Comparison of ENCODE assay signal across 1 cellular context in genomic region chr3:15305366-15305844, GRCh38.
TF ChIP-seq lines count a peak whose summit lies in the region.

No MANE protein-coding gene starts in this region.

TF ChIP-seq in K562, 482 proteins besides CTCF, POLR2A, EP300 and RAD21 (continued from another document and continues in another):
- TF ChIP-seq, protein P1, sequence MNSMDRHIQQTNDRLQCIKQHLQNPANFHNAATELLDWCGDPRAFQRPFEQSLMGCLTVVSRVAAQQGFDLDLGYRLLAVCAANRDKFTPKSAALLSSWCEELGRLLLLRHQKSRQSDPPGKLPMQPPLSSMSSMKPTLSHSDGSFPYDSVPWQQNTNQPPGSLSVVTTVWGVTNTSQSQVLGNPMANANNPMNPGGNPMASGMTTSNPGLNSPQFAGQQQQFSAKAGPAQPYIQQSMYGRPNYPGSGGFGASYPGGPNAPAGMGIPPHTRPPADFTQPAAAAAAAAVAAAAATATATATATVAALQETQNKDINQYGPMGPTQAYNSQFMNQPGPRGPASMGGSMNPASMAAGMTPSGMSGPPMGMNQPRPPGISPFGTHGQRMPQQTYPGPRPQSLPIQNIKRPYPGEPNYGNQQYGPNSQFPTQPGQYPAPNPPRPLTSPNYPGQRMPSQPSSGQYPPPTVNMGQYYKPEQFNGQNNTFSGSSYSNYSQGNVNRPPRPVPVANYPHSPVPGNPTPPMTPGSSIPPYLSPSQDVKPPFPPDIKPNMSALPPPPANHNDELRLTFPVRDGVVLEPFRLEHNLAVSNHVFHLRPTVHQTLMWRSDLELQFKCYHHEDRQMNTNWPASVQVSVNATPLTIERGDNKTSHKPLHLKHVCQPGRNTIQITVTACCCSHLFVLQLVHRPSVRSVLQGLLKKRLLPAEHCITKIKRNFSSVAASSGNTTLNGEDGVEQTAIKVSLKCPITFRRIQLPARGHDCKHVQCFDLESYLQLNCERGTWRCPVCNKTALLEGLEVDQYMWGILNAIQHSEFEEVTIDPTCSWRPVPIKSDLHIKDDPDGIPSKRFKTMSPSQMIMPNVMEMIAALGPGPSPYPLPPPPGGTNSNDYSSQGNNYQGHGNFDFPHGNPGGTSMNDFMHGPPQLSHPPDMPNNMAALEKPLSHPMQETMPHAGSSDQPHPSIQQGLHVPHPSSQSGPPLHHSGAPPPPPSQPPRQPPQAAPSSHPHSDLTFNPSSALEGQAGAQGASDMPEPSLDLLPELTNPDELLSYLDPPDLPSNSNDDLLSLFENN (IDR thresholded peaks at IDR 0.05; ENCODE audit: low read depth in 2 of 2, low read length in 2 of 2): peak in 1 of 2 experiments; percentile 85; a peak in 2 of 4 replicates
- TF ChIP-seq, protein P2, sequence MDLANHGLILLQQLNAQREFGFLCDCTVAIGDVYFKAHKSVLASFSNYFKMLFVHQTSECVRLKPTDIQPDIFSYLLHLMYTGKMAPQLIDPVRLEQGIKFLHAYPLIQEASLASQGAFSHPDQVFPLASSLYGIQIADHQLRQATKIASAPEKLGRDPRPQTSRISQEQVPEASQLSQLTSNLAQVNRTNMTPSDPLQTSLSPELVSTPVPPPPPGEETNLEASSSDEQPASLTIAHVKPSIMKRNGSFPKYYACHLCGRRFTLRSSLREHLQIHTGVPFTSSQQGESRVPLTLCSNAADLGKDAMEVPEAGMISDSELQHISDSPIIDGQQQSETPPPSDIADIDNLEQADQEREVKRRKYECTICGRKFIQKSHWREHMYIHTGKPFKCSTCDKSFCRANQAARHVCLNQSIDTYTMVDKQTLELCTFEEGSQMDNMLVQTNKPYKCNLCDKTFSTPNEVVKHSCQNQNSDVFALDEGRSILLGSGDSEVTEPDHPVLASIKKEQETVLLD (IDR thresholded peaks at IDR 0.05): peak; percentile 92
- TF ChIP-seq FOSL1 (tag; conservative IDR thresholded peaks at IDR 0.05): peak; percentile 66; the same call in 1 of the 2 replicates
- TF ChIP-seq ZFP30 (CRISPR knock-in tag; IDR thresholded peaks at IDR 0.05; ENCODE audit: borderline replicate concordance): no peak
- TF ChIP-seq PRPF4 (IDR thresholded peaks at IDR 0.05; ENCODE audit: insufficient read depth, low read depth, low read length, poor library complexity, severe bottlenecking): no peak
- TF ChIP-seq SMAD1 (IDR thresholded peaks at IDR 0.05; ENCODE audit: low read depth, low read length, partially characterized antibody): peak; percentile 27
- TF ChIP-seq, protein P3, sequence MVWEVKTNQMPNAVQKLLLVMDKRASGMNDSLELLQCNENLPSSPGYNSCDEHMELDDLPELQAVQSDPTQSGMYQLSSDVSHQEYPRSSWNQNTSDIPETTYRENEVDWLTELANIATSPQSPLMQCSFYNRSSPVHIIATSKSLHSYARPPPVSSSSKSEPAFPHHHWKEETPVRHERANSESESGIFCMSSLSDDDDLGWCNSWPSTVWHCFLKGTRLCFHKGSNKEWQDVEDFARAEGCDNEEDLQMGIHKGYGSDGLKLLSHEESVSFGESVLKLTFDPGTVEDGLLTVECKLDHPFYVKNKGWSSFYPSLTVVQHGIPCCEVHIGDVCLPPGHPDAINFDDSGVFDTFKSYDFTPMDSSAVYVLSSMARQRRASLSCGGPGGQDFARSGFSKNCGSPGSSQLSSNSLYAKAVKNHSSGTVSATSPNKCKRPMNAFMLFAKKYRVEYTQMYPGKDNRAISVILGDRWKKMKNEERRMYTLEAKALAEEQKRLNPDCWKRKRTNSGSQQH (CRISPR knock-in tag; IDR thresholded peaks at IDR 0.05): peak; percentile 60
- peak; percentile 88 to 97 for TF ChIP-seq RCOR1 (IDR thresholded peaks at IDR 0.05; ENCODE audit: borderline replicate concordance in 1 of 2, low read depth in 2 of 2, low read length in 2 of 2)
- TF ChIP-seq SMAD4 (CRISPR knock-in tag; conservative IDR thresholded peaks at IDR 0.05): peak; percentile 96
- TF ChIP-seq NONO (IDR thresholded peaks at IDR 0.05; ENCODE audit: low read depth in 2 of 2, low read length in 1 of 2): peak in 1 of 2 experiments; percentile 38; a peak in 1 of 4 replicates
- no peak for TF ChIP-seq TFAM (CRISPR knock-in tag; conservative IDR thresholded peaks at IDR 0.05)
- TF ChIP-seq ZNF146 (CRISPR knock-in tag; IDR thresholded peaks at IDR 0.05; ENCODE audit: unreplicated experiment): no peak
- no peak for TF ChIP-seq YBX1 (IDR thresholded peaks at IDR 0.05)
- TF ChIP-seq, protein P4, sequence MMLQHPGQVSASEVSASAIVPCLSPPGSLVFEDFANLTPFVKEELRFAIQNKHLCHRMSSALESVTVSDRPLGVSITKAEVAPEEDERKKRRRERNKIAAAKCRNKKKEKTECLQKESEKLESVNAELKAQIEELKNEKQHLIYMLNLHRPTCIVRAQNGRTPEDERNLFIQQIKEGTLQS (IDR thresholded peaks at IDR 0.05): no peak
- TF ChIP-seq, protein P4 (CRISPR knock-in tag; conservative IDR thresholded peaks at IDR 0.05): 0 out of 2 replicates have a peak, but pooled peaks have one; percentile 25
- TF ChIP-seq NR2C1 (IDR thresholded peaks at IDR 0.05): 0 out of 2 replicates have a peak, but pooled peaks have one; percentile 27
- peak; percentile 63; the same call in 1 of the 2 replicates for TF ChIP-seq NR2C1 (tag; IDR thresholded peaks at IDR 0.05)
- peak; percentile 75 for TF ChIP-seq CXXC5 (CRISPR knock-in tag; IDR thresholded peaks at IDR 0.05)
- no peak for TF ChIP-seq ZNF324 (CRISPR knock-in tag; IDR thresholded peaks at IDR 0.05)
- TF ChIP-seq, protein P5, sequence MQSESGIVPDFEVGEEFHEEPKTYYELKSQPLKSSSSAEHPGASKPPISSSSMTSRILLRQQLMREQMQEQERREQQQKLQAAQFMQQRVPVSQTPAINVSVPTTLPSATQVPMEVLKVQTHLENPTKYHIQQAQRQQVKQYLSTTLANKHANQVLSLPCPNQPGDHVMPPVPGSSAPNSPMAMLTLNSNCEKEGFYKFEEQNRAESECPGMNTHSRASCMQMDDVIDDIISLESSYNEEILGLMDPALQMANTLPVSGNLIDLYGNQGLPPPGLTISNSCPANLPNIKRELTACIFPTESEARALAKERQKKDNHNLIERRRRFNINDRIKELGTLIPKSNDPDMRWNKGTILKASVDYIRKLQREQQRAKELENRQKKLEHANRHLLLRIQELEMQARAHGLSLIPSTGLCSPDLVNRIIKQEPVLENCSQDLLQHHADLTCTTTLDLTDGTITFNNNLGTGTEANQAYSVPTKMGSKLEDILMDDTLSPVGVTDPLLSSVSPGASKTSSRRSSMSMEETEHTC (IDR thresholded peaks at IDR 0.05): no peak
- TF ChIP-seq MEF2D (tag; conservative IDR thresholded peaks at IDR 0.05; ENCODE audit: low read depth): peak; percentile 67; the same call in 1 of the 2 replicates
- TF ChIP-seq SMARCB1 (IDR thresholded peaks at IDR 0.05; ENCODE audit: insufficient read length, low read depth): no peak
- TF ChIP-seq PPARD (CRISPR knock-in tag; IDR thresholded peaks at IDR 0.05): no peak
- peak; percentile 87 for TF ChIP-seq MTA2 (IDR thresholded peaks at IDR 0.05; ENCODE audit: low read depth)
- peak; percentile 97 for TF ChIP-seq ARID1B (IDR thresholded peaks at IDR 0.05)
- no peak for TF ChIP-seq NFYB (IDR thresholded peaks at IDR 0.05; ENCODE audit: extremely low read depth, insufficient read length)
- peak; percentile 81 for TF ChIP-seq HDAC3 (IDR thresholded peaks at IDR 0.05; ENCODE audit: borderline replicate concordance, partially characterized antibody)
- TF ChIP-seq ZNF551 (CRISPR knock-in tag; IDR thresholded peaks at IDR 0.05): no peak
- TF ChIP-seq NRF1 (conservative IDR thresholded peaks at IDR 0.05 in 1 of 2, IDR thresholded peaks at IDR 0.05 in 1 of 2): no peak
- peak; percentile 60 for TF ChIP-seq L3MBTL2 (IDR thresholded peaks at IDR 0.05)
- no peak for TF ChIP-seq FOXJ3 (CRISPR knock-in tag; IDR thresholded peaks at IDR 0.05)
- no peak for TF ChIP-seq SFPQ (IDR thresholded peaks at IDR 0.05; ENCODE audit: low read depth, low read length)
- no peak for TF ChIP-seq ZNF121 (CRISPR knock-in tag; conservative IDR thresholded peaks at IDR 0.05)
- no peak for TF ChIP-seq HNRNPH1 (optimal IDR thresholded peaks at IDR 0.05; ENCODE audit: low read depth, low read length)
- TF ChIP-seq U2AF2 (optimal IDR thresholded peaks at IDR 0.05; ENCODE audit: low read depth, low read length): no peak
- TF ChIP-seq BRD4 (IDR thresholded peaks at IDR 0.05): no peak
- TF ChIP-seq SIN3B (IDR thresholded peaks at IDR 0.05; ENCODE audit: low read depth): no peak
- TF ChIP-seq MED1 (CRISPR knock-in tag; IDR thresholded peaks at IDR 0.05; ENCODE audit: borderline replicate concordance): no peak
- TF ChIP-seq MYNN (IDR thresholded peaks at IDR 0.05): peak; percentile 90; the same call in 1 of the 2 replicates
- TF ChIP-seq MYNN (CRISPR knock-in tag; IDR thresholded peaks at IDR 0.05): no peak
- no peak for TF ChIP-seq ZNF764 (CRISPR knock-in tag; IDR thresholded peaks at IDR 0.05; ENCODE audit: low read depth)
- TF ChIP-seq KLF16 (IDR thresholded peaks at IDR 0.05): peak; percentile 87
- TF ChIP-seq, protein P6, sequence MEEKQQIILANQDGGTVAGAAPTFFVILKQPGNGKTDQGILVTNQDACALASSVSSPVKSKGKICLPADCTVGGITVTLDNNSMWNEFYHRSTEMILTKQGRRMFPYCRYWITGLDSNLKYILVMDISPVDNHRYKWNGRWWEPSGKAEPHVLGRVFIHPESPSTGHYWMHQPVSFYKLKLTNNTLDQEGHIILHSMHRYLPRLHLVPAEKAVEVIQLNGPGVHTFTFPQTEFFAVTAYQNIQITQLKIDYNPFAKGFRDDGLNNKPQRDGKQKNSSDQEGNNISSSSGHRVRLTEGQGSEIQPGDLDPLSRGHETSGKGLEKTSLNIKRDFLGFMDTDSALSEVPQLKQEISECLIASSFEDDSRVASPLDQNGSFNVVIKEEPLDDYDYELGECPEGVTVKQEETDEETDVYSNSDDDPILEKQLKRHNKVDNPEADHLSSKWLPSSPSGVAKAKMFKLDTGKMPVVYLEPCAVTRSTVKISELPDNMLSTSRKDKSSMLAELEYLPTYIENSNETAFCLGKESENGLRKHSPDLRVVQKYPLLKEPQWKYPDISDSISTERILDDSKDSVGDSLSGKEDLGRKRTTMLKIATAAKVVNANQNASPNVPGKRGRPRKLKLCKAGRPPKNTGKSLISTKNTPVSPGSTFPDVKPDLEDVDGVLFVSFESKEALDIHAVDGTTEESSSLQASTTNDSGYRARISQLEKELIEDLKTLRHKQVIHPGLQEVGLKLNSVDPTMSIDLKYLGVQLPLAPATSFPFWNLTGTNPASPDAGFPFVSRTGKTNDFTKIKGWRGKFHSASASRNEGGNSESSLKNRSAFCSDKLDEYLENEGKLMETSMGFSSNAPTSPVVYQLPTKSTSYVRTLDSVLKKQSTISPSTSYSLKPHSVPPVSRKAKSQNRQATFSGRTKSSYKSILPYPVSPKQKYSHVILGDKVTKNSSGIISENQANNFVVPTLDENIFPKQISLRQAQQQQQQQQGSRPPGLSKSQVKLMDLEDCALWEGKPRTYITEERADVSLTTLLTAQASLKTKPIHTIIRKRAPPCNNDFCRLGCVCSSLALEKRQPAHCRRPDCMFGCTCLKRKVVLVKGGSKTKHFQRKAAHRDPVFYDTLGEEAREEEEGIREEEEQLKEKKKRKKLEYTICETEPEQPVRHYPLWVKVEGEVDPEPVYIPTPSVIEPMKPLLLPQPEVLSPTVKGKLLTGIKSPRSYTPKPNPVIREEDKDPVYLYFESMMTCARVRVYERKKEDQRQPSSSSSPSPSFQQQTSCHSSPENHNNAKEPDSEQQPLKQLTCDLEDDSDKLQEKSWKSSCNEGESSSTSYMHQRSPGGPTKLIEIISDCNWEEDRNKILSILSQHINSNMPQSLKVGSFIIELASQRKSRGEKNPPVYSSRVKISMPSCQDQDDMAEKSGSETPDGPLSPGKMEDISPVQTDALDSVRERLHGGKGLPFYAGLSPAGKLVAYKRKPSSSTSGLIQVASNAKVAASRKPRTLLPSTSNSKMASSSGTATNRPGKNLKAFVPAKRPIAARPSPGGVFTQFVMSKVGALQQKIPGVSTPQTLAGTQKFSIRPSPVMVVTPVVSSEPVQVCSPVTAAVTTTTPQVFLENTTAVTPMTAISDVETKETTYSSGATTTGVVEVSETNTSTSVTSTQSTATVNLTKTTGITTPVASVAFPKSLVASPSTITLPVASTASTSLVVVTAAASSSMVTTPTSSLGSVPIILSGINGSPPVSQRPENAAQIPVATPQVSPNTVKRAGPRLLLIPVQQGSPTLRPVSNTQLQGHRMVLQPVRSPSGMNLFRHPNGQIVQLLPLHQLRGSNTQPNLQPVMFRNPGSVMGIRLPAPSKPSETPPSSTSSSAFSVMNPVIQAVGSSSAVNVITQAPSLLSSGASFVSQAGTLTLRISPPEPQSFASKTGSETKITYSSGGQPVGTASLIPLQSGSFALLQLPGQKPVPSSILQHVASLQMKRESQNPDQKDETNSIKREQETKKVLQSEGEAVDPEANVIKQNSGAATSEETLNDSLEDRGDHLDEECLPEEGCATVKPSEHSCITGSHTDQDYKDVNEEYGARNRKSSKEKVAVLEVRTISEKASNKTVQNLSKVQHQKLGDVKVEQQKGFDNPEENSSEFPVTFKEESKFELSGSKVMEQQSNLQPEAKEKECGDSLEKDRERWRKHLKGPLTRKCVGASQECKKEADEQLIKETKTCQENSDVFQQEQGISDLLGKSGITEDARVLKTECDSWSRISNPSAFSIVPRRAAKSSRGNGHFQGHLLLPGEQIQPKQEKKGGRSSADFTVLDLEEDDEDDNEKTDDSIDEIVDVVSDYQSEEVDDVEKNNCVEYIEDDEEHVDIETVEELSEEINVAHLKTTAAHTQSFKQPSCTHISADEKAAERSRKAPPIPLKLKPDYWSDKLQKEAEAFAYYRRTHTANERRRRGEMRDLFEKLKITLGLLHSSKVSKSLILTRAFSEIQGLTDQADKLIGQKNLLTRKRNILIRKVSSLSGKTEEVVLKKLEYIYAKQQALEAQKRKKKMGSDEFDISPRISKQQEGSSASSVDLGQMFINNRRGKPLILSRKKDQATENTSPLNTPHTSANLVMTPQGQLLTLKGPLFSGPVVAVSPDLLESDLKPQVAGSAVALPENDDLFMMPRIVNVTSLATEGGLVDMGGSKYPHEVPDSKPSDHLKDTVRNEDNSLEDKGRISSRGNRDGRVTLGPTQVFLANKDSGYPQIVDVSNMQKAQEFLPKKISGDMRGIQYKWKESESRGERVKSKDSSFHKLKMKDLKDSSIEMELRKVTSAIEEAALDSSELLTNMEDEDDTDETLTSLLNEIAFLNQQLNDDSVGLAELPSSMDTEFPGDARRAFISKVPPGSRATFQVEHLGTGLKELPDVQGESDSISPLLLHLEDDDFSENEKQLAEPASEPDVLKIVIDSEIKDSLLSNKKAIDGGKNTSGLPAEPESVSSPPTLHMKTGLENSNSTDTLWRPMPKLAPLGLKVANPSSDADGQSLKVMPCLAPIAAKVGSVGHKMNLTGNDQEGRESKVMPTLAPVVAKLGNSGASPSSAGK (IDR thresholded peaks at IDR 0.05): no peak
